ENCODE assay signal across 17 cellular contexts in genomic region chr17:36498155-36498554, GRCh38.
"Had no signal": no experiment of that assay in that cellular context is flagged by ENCODE, and none has a peak within 500 bp of the region (broad histone marks: within the 10 kb centered on the region; RNA-seq: fewer than 3 reads in every experiment).

No MANE protein-coding gene starts in this region.

- H3K9me3 ChIP-seq: gastrocnemius medialis, right lobe of liver, transverse colon had no signal

- H3K27ac ChIP-seq: gastrocnemius medialis, right lobe of liver, transverse colon, WERI-Rb-1 had no signal

- H3K4me3 ChIP-seq: dorsolateral prefrontal cortex, gastrocnemius medialis, right lobe of liver, transverse colon had no signal

- H3K27me3 Mint-ChIP-seq: activated CD4-positive, alpha-beta T cell treated with anti-CD3 and anti-CD28 coated beads, Interleukin-2, amount 10 ng/mL, durations not matched to agents 7 days and 5 days; activated naive CD8-positive, alpha-beta T cell treated with anti-CD3 and anti-CD28 coated beads, Interleukin-2, amount 10 ng/mL, durations not matched to agents 7 days and 5 days; progenitor cell of endocrine pancreas; stimulated activated naive B cell treated with anti-CD40 and anti-IgM and Interleukin-4, amounts not matched to agents 10 μg/mL and 1 μg/mL and 100 μg/mL, for 72 hours; T-cell had no signal

- H3K4me1 ChIP-seq: gastrocnemius medialis, transverse colon had no signal

- ATAC-seq: gastrocnemius medialis; natural killer cell; stimulated activated naive B cell treated with anti-CD40 and anti-IgM and Interleukin-4, amounts not matched to agents 10 μg/mL and 1 μg/mL and 100 μg/mL, for 72 hours; T-cell had no signal

- DNase-seq: activated CD4-positive, alpha-beta T cell treated with anti-CD3 and anti-CD28 coated beads, Interleukin-2, amount 10 ng/mL, durations not matched to agents 7 days and 5 days; activated gamma-delta T cell treated with Interleukin-2 at 50 U/mL for 16 hours; activated naive CD8-positive, alpha-beta T cell treated with anti-CD3 and anti-CD28 coated beads, Interleukin-2, amount 10 ng/mL, durations not matched to agents 7 days and 5 days; activated T-cell treated with anti-CD3 and anti-CD28 coated beads, Interleukin-2, amount 50 U/mL, for 1 hour; anterior cingulate cortex; gastrocnemius medialis; hippocampal formation; natural killer cell; occipital lobe; stimulated activated CD4-positive, alpha-beta T cell treated with anti-CD3 and anti-CD28 coated beads, Interleukin-2, amount 100 ng/mL, for 24 hours; stimulated activated naive B cell treated with anti-CD40 and anti-IgM and Interleukin-4, amounts not matched to agents 10 μg/mL and 1 μg/mL and 100 μg/mL, for 72 hours; transverse colon; WERI-Rb-1 had no signal

- H3K4me1 Mint-ChIP-seq: activated CD4-positive, alpha-beta T cell treated with anti-CD3 and anti-CD28 coated beads, Interleukin-2, amount 10 ng/mL, durations not matched to agents 7 days and 5 days; natural killer cell; stimulated activated naive B cell treated with anti-CD40 and anti-IgM and Interleukin-4, amounts not matched to agents 10 μg/mL and 1 μg/mL and 100 μg/mL, for 72 hours had no signal

- H3K9me3 Mint-ChIP-seq: activated CD4-positive, alpha-beta T cell treated with anti-CD3 and anti-CD28 coated beads, Interleukin-2, amount 10 ng/mL, durations not matched to agents 7 days and 5 days; activated naive CD8-positive, alpha-beta T cell treated with anti-CD3 and anti-CD28 coated beads, Interleukin-2, amount 10 ng/mL, durations not matched to agents 7 days and 5 days; natural killer cell; stimulated activated naive B cell treated with anti-CD40 and anti-IgM and Interleukin-4, amounts not matched to agents 10 μg/mL and 1 μg/mL and 100 μg/mL, for 72 hours; T-cell had no signal

- H3K4me3 Mint-ChIP-seq: activated CD4-positive, alpha-beta T cell treated with anti-CD3 and anti-CD28 coated beads, Interleukin-2, amount 10 ng/mL, durations not matched to agents 7 days and 5 days; activated naive CD8-positive, alpha-beta T cell treated with anti-CD3 and anti-CD28 coated beads, Interleukin-2, amount 10 ng/mL, durations not matched to agents 7 days and 5 days; natural killer cell; stimulated activated naive B cell treated with anti-CD40 and anti-IgM and Interleukin-4, amounts not matched to agents 10 μg/mL and 1 μg/mL and 100 μg/mL, for 72 hours; T-cell had no signal

- H3K27me3 ChIP-seq: dorsolateral prefrontal cortex, gastrocnemius medialis, right lobe of liver, transverse colon had no signal

- H3K27ac Mint-ChIP-seq: activated CD4-positive, alpha-beta T cell treated with anti-CD3 and anti-CD28 coated beads, Interleukin-2, amount 10 ng/mL, durations not matched to agents 7 days and 5 days; activated naive CD8-positive, alpha-beta T cell treated with anti-CD3 and anti-CD28 coated beads, Interleukin-2, amount 10 ng/mL, durations not matched to agents 7 days and 5 days; natural killer cell; stimulated activated naive B cell treated with anti-CD40 and anti-IgM and Interleukin-4, amounts not matched to agents 10 μg/mL and 1 μg/mL and 100 μg/mL, for 72 hours had no signal
